Comparison of ENCODE assay signal across 8 cellular contexts in genomic region chr3:50194903-50195500, GRCh38. TPM values are rescaled to one million over a fixed set of nuclear protein-coding genes. Genes with fewer than 3 reads are reported as not detected.
DNase-seq lines count a peak whose midpoint lies in the region; ATAC-seq lines count a peak whose summit lies in the region.

No MANE protein-coding gene starts in this region.

- H2AK5ac ChIP-seq in mesenchymal stem cell (ENCODE audit: low read length, severe bottlenecking): no peak overlapping the region

- H3K14ac ChIP-seq in mesenchymal stem cell (ENCODE audit: low read length in 2 of 2): peak overlapping the region in 1 of 2 experiments; percentile 11

- WGBS in mesenchymal stem cell: 60% methylated on average over 14 of the region's 14 CpGs

- peak overlapping the region; percentile 47 to 81 (median 74) for H3K4me2 ChIP-seq in BLaER1 treated with 17β-estradiol and CSF1 and Interleukin-3, amounts not matched to agents 10 nM and 100 nM
- H3K4me2 ChIP-seq in mesenchymal stem cell (ENCODE audit: low read length, poor library complexity, severe bottlenecking): no peak overlapping the region

- ATAC-seq in HG03139 (IDR thresholded peaks at IDR 0.05; ENCODE audit: unreplicated experiment): no peak
- ATAC-seq in HG02571 (IDR thresholded peaks at IDR 0.05; ENCODE audit: unreplicated experiment): no peak

- peaks cover 28 to 57% (median 42%) of the 10 kb centered on the region in 11 experiments for H3K27me3 ChIP-seq in BLaER1 treated with 17β-estradiol and CSF1 and Interleukin-3, amounts not matched to agents 10 nM and 100 nM
- peaks cover 37 to 74% of the 10 kb centered on the region in 2 experiments for H3K27me3 ChIP-seq in mesenchymal stem cell (ENCODE audit: control insufficient read depth in 1 of 2, insufficient read depth in 1 of 2, low read length in 2 of 2)

- no peak overlapping the region for H2BK120ac ChIP-seq in mesenchymal stem cell (ENCODE audit: low read depth, low read length)

- H3K79me1 ChIP-seq in mesenchymal stem cell (replicated peaks; ENCODE audit: low read length, poor library complexity, severe bottlenecking): no peaks in the 10 kb centered on the region

- H3K4ac ChIP-seq in mesenchymal stem cell (ENCODE audit: low read depth in 1 of 2, low read length in 2 of 2): no peak overlapping the region

- no peak overlapping the region for H2BK15ac ChIP-seq in mesenchymal stem cell (ENCODE audit: low read depth, poor library complexity, severe bottlenecking)

- no peak overlapping the region for H2BK5ac ChIP-seq in mesenchymal stem cell (ENCODE audit: low read depth, low read length, poor library complexity, severe bottlenecking)

- H4K91ac ChIP-seq in mesenchymal stem cell (ENCODE audit: low read length): peak overlapping the region; percentile 49

- H4K8ac ChIP-seq in mesenchymal stem cell (ENCODE audit: low read length): no peak overlapping the region

- H4K20me1 ChIP-seq in BLaER1 treated with 17β-estradiol and CSF1 and Interleukin-3, amounts not matched to agents 10 nM and 100 nM: peaks cover 0 to 31% (median 0%) of the 10 kb centered on the region in 11 experiments; a peak in 11 of 22 replicates

- H2BK12ac ChIP-seq in mesenchymal stem cell (ENCODE audit: low read length in 2 of 2): no peak overlapping the region

- H3K23ac ChIP-seq in mesenchymal stem cell (ENCODE audit: low read length in 2 of 2): no peak overlapping the region

- no peak overlapping the region for H2AFZ ChIP-seq in mesenchymal stem cell (ENCODE audit: low read depth, low read length)

- H3K9ac ChIP-seq in BLaER1 treated with 17β-estradiol and CSF1 and Interleukin-3, amounts not matched to agents 10 nM and 100 nM: no peak overlapping the region
- H3K9ac ChIP-seq in mesenchymal stem cell (ENCODE audit: low read length): no peak overlapping the region

- H3K4me1 ChIP-seq in BLaER1 treated with 17β-estradiol and CSF1 and Interleukin-3, amounts not matched to agents 10 nM and 100 nM: peaks cover 20 to 32% (median 25%) of the 10 kb centered on the region in 10 experiments
- H3K4me1 ChIP-seq in mesenchymal stem cell (ENCODE audit: control insufficient read depth, insufficient read depth, low read depth, low read length): peaks cover 11% of the 10 kb centered on the region

- no peaks in the 10 kb centered on the region for H3K36me3 ChIP-seq in BLaER1 treated with 17β-estradiol and CSF1 and Interleukin-3, amounts not matched to agents 10 nM and 100 nM
- H3K36me3 ChIP-seq in mesenchymal stem cell (ENCODE audit: control insufficient read depth in 1 of 2, insufficient read depth in 2 of 2, low read depth in 1 of 2, low read length in 2 of 2): no peaks in the 10 kb centered on the region

- peak; percentile 25 for DNase-seq in Jurkat, Clone E6-1 (ENCODE audit: low read depth, low spot score)
- peak; percentile 43 for DNase-seq in activated naive CD4-positive, alpha-beta T cell treated with anti-CD3 and anti-CD28 coated beads, Interleukin-2, amount 50 U/mL, for 16 hours
- no peak for DNase-seq in mesenchymal stem cell
- no peak for DNase-seq in EL
- DNase-seq in NCI-H2196 (lab: John Stamatoyannopoulos, UW; ENCODE audit: unreplicated experiment): no peak

- H3K27ac ChIP-seq in BLaER1 treated with 17β-estradiol and CSF1 and Interleukin-3, amounts not matched to agents 10 nM and 100 nM: no peak overlapping the region
- no peak overlapping the region for H3K27ac ChIP-seq in mesenchymal stem cell (ENCODE audit: low read length, poor library complexity, severe bottlenecking)

- no peak overlapping the region for H3K18ac ChIP-seq in mesenchymal stem cell (ENCODE audit: low read depth in 1 of 2, low read length in 2 of 2)

- no peak overlapping the region; a peak in 1 of 20 replicates for H3K4me3 ChIP-seq in BLaER1 treated with 17β-estradiol and CSF1 and Interleukin-3, amounts not matched to agents 10 nM and 100 nM
- H3K4me3 ChIP-seq in Jurkat, Clone E6-1 (ENCODE audit: low read length): peak overlapping the region; percentile 11; the same call in 1 of the 2 replicates
- peak overlapping the region in 1 of 2 experiments; percentile 49 for H3K4me3 ChIP-seq in mesenchymal stem cell (ENCODE audit: insufficient read depth in 1 of 2, low read depth in 1 of 2, low read length in 2 of 2)

- H3K9me3 ChIP-seq in BLaER1 treated with 17β-estradiol and CSF1 and Interleukin-3, amounts not matched to agents 10 nM and 100 nM (replicated peaks in 1 of 11): no peaks in the 10 kb centered on the region
- H3K9me3 ChIP-seq in mesenchymal stem cell (ENCODE audit: control insufficient read depth, low read length): no peaks in the 10 kb centered on the region

RNA-seq across cellular contexts. Expression of gene GNAT1, which starts 3.6 kb away (rescaled TPM):
- polyA plus RNA-seq in Jurkat, Clone E6-1 (2012; ENCODE audit: insufficient read depth, insufficient read length): not detected
- not detected for polyA plus RNA-seq in mesenchymal stem cell (2013, experiment 1 of 2)
- not detected for polyA plus RNA-seq in mesenchymal stem cell (2013, experiment 2 of 2)

RNA-seq across cellular contexts. Expression of gene SLC38A3, which starts 10.1 kb away (rescaled TPM):
- polyA plus RNA-seq in Jurkat, Clone E6-1 (2012; ENCODE audit: insufficient read depth, insufficient read length): 2.0 TPM
- 0.01 TPM for polyA plus RNA-seq in mesenchymal stem cell (2013, experiment 1 of 2)
- 0.03 TPM for polyA plus RNA-seq in mesenchymal stem cell (2013, experiment 2 of 2)

RNA-seq across cellular contexts. Expression of gene SEMA3F, which starts 39.9 kb away (rescaled TPM):
- polyA plus RNA-seq in Jurkat, Clone E6-1 (2012; ENCODE audit: insufficient read depth, insufficient read length): 3.8 TPM
- polyA plus RNA-seq in mesenchymal stem cell (2013, experiment 1 of 2): 23.6 TPM
- polyA plus RNA-seq in mesenchymal stem cell (2013, experiment 2 of 2): 23.0 TPM

RNA-seq across cellular contexts. Expression of gene GNAI2, which starts 41.0 kb away (rescaled TPM):
- polyA plus RNA-seq in Jurkat, Clone E6-1 (2012; ENCODE audit: insufficient read depth, insufficient read length): 279 TPM
- polyA plus RNA-seq in mesenchymal stem cell (2013, experiment 1 of 2): 474 TPM
- polyA plus RNA-seq in mesenchymal stem cell (2013, experiment 2 of 2): 480 TPM

Comparison
In these comparisons a context has a peak if more than half of its experiments do, and no peak if none do; other contexts are left out.
1. DNase-seq: peak in Jurkat, Clone E6-1 (single experiment) and activated naive CD4-positive, alpha-beta T cell treated with anti-CD3 and anti-CD28 coated beads, Interleukin-2, amount 50 U/mL, for 16 hours (single experiment); none in mesenchymal stem cell (single experiment), EL (single experiment) and NCI-H2196 (single experiment).